8 cellular contexts compared by ENCODE assay signal in the genomic region with DNA sequence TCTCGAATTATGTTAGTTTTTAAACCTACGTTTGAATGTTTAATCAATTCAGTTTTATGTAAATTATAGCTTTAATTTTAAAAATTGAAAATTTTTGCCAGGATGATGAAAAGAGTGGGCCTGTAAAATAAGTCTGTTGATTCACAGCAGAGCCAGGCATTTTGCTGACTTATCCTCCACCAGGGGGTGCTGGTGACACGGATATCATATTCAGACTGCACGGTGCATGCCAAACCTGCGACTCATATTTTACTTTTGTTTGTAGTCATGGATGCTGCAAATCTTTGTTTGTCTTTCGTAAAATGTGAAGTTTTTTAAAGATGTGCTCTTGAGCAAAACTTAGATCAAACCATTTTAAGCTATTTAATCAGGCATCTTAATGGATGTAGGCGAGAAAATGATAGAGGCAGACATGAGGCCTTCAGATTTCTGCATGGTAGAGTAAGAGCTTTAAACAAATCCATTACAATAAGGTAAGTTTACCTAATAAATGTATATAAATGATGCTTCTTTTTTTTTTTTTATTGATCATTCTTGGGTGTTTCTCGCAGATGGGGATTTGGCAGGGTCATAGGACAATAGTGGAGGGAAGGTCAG. TPM values are rescaled to one million over a fixed set of nuclear protein-coding genes. Genes with fewer than 3 reads are reported as not detected.
DNase-seq lines count a peak whose midpoint lies in the region; ATAC-seq and TF ChIP-seq lines count a peak whose summit lies in the region.

No MANE protein-coding gene starts in this region.

- TF ChIP-seq CTCF in activated B cell treated with CpG ODN at 0.5 μM for 24 hours (IDR thresholded peaks at IDR 0.05), result no peak
- TF ChIP-seq CTCF in epithelial cell of proximal tubule (conservative IDR thresholded peaks at IDR 0.05; ENCODE audit: low read depth, low read length), result peak; percentile 85
- TF ChIP-seq CTCF in type B pancreatic cell (conservative IDR thresholded peaks at IDR 0.05), result peak; percentile 88

- H3K36me3 Mint-ChIP-seq in activated B cell treated with CpG ODN at 0.5 μM for 24 hours (ENCODE audit: low read depth) (no peaks in the 10 kb centered on the region), naive B cell (no peaks in the 10 kb centered on the region), type B pancreatic cell (no peaks in the 10 kb centered on the region)

- POLR2A ChIA-PET in activated B cell treated with CpG ODN at 0.5 μM for 24 hours (lab: Charles Lee), result no interaction called here

- H3K4me1 Mint-ChIP-seq in activated B cell treated with CpG ODN at 0.5 μM for 24 hours (peaks cover 6% of the 10 kb centered on the region), naive B cell (peaks cover 0 to 5% (median 0%) of the 10 kb centered on the region in 3 donors), type B pancreatic cell (ENCODE audit: unreplicated experiment) (peaks cover 3% of the 10 kb centered on the region)

- H3K4me3 ChIP-seq in H7 (ENCODE audit: insufficient read depth, low read depth, low read length), result no peak overlapping the region
- H3K4me3 ChIP-seq in epithelial cell of proximal tubule (ENCODE audit: low read depth, low read length), result no peak overlapping the region

- intact Hi-C loops in activated B cell treated with CpG ODN at 0.5 μM for 24 hours (cut with micrococcal nuclease), result loop anchor here (1.0 kb wide), 2 partner anchors 184 to 331 kb away; no protein-coding TSS in a partner anchor

- no peaks in the 10 kb centered on the region for H3K36me3 ChIP-seq in H7 (replicated peaks; ENCODE audit: control insufficient read depth, insufficient read depth, low read length)

- H3K9me3 Mint-ChIP-seq in activated B cell treated with CpG ODN at 0.5 μM for 24 hours (no peaks in the 10 kb centered on the region), naive B cell (no peaks in the 10 kb centered on the region), type B pancreatic cell (peaks cover 4% of the 10 kb centered on the region)

- CTCF ChIA-PET in activated B cell treated with CpG ODN at 0.5 μM for 24 hours (lab: Charles Lee), result interaction anchor here (1.1 to 2.1 kb wide), 3 partner anchors 72 to 434 kb away, joined by 3 to 8 read pairs (median 4); no protein-coding TSS in a partner anchor

- H3K27ac Mint-ChIP-seq in activated B cell treated with CpG ODN at 0.5 μM for 24 hours (no peak overlapping the region), naive B cell (no peak overlapping the region), type B pancreatic cell (peak overlapping the region; percentile 50)

- ATAC-seq in activated B cell treated with CpG ODN at 0.5 μM for 24 hours (ENCODE audit: low read depth) (peak; percentile 40), naive B cell (ENCODE audit: low read depth in 2 of 2) (peak in 1 of 2 donors; percentile 68)

- no peak overlapping the region for H3K4me3 Mint-ChIP-seq in activated B cell treated with CpG ODN at 0.5 μM for 24 hours
- H3K4me3 Mint-ChIP-seq in naive B cell, result no peak overlapping the region
- H3K4me3 Mint-ChIP-seq in type B pancreatic cell, result no peak overlapping the region

- peaks cover 6% of the 10 kb centered on the region for H3K27me3 Mint-ChIP-seq in activated B cell treated with CpG ODN at 0.5 μM for 24 hours
- peaks cover 0 to 4% (median 3%) of the 10 kb centered on the region in 3 donors for H3K27me3 Mint-ChIP-seq in naive B cell
- H3K27me3 Mint-ChIP-seq in type B pancreatic cell, result peaks cover 16% of the 10 kb centered on the region

- no peaks in the 10 kb centered on the region for H3K27me3 ChIP-seq in H7 (ENCODE audit: control insufficient read depth, insufficient read depth, low read length)

- peak; percentile 31 for DNase-seq in 8988T
- peak; percentile 76 for DNase-seq in EL
- peak; percentile 59 for DNase-seq in H7
- DNase-seq in Kasumi-1 (lab: John Stamatoyannopoulos, UW), result peak; percentile 55 to 69
- no peak for DNase-seq in activated B cell treated with CpG ODN at 0.5 μM for 24 hours
- peak; percentile 18 for DNase-seq in epithelial cell of proximal tubule (ENCODE audit: low read depth)
- peak; percentile 22 for DNase-seq in naive B cell
- no peak for DNase-seq in type B pancreatic cell (ENCODE audit: extremely low spot score, unreplicated experiment)

RNA-seq across cellular contexts. Expression of gene OR8B3, which starts 3.6 kb away (rescaled TPM):
- total RNA-seq in H7 (2014; rRNA removed; shearing (Covaris generic)), result not detected in 2 replicates
- total RNA-seq in activated B cell treated with CpG ODN at 0.5 μM for 24 hours (not detected in 2 replicates), epithelial cell of proximal tubule (not detected in 2 replicates), type B pancreatic cell (ENCODE audit: low replicate concordance) (not detected in 2 replicates)
- polyA plus RNA-seq in naive B cell (ENCODE audit: low read depth in 6 of 6), result not detected

RNA-seq across cellular contexts. Expression of gene OR8B2, which starts 18.1 kb away (rescaled TPM):
- not detected in 2 replicates for total RNA-seq in H7 (2014; rRNA removed; shearing (Covaris generic))
- total RNA-seq in activated B cell treated with CpG ODN at 0.5 μM for 24 hours, result not detected in 2 replicates
- not detected in 2 replicates for total RNA-seq in epithelial cell of proximal tubule
- polyA plus RNA-seq in naive B cell (ENCODE audit: low read depth in 6 of 6), result not detected
- total RNA-seq in type B pancreatic cell (ENCODE audit: low replicate concordance), result not detected in 2 replicates

RNA-seq across cellular contexts. Expression of gene OR8B4, which starts 22.2 kb away (rescaled TPM):
- not detected in 2 replicates for total RNA-seq in H7 (2014; rRNA removed; shearing (Covaris generic))
- not detected in 2 replicates for total RNA-seq in activated B cell treated with CpG ODN at 0.5 μM for 24 hours
- total RNA-seq in epithelial cell of proximal tubule, result not detected in 2 replicates
- not detected for polyA plus RNA-seq in naive B cell (ENCODE audit: low read depth in 6 of 6)
- total RNA-seq in type B pancreatic cell (ENCODE audit: low replicate concordance), result not detected in 2 replicates

RNA-seq across cellular contexts. Expression of gene OR8B8, which starts 43.1 kb away (rescaled TPM):
- total RNA-seq in H7 (2014; rRNA removed; shearing (Covaris generic)), result not detected in 2 replicates
- total RNA-seq in activated B cell treated with CpG ODN at 0.5 μM for 24 hours (not detected in 2 replicates), epithelial cell of proximal tubule (not detected in 2 replicates), type B pancreatic cell (ENCODE audit: low replicate concordance) (0.14 TPM in 1 of 2 replicates, not detected in the other)
- polyA plus RNA-seq in naive B cell (ENCODE audit: low read depth in 6 of 6), result not detected

Comparison
In these comparisons a context has a peak if more than half of its experiments do, and no peak if none do; other contexts are left out.
1. DNase-seq: peak in 8988T (single experiment), EL (single experiment), H7 (single experiment), Kasumi-1 (2 of 2), epithelial cell of proximal tubule (single experiment) and naive B cell (single experiment); none in activated B cell treated with CpG ODN at 0.5 μM for 24 hours (single experiment) and type B pancreatic cell (single experiment).